15 cellular contexts compared by ENCODE assay signal in the genomic region with DNA sequence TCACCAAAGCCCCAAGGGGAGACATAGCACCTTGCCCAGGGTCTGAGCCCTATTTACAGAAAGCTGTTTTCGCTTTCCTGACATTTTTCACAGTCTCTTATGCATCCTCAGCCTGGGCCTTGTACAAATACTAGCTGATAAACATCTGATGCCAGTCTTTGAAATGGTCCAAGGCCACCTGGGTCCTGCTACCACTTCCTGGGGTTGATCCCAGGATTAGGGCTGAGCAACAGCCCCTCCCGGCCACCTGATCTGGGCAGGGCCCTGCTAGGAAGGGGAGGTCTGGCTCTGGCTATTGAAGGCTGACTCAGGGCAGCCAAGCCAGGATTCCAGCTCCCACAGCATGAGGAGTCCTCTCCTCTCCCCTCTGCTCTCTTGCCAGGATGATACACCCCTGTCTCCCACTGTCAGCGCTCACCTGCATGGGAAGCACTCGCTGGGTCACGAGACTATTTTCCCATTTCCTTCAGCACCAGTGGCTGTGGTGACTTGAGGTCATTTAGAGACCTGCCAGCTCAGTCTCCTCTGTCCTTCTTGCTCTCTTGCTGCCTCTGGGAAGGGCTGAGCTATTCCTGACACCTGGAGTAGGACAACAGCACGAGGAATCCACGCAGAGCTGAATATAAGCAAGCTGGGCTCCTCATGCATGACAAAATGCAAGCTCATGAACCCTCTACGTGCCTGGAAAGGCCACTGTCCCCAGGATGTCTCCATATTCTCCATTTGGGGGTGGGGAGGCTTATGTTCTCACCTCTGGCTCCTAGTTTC. TPM values are rescaled to one million over a fixed set of nuclear protein-coding genes. Genes with fewer than 3 reads are reported as not detected.
DNase-seq lines count a peak whose midpoint lies in the region; ATAC-seq, FAIRE-seq and TF ChIP-seq lines count a peak whose summit lies in the region.
"Had no signal": no experiment of that assay in that cellular context is flagged by ENCODE, and none has a peak within 500 bp of the region (broad histone marks: within the 10 kb centered on the region; RNA-seq: fewer than 3 reads in every experiment).

No MANE protein-coding gene starts in this region.

- H3K4me3 ChIP-seq in PC-9 (peak overlapping the region; percentile 5; the same call in 1 of the 2 replicates), gastrocnemius medialis (no peak overlapping the region)
- H3K4me3 ChIP-seq: body of pancreas had no signal

- H3K9me2 ChIP-seq in PC-9 (ENCODE audit: insufficient read depth) = no peaks in the 10 kb centered on the region

- H3K4me1 ChIP-seq in PC-9 (replicated peaks; ENCODE audit: insufficient read depth) (peaks cover 56% of the 10 kb centered on the region), gastrocnemius medialis (peaks cover 60% of the 10 kb centered on the region in 2 donors)

- in situ Hi-C loops in gastrocnemius medialis (cut with MboI; ENCODE audit: low sequenced_read_pairs in 4 of 4) = no loop called here

- TF ChIP-seq POLR2A in gastrocnemius medialis (IDR thresholded peaks at IDR 0.05) = no peak

- peaks cover 39% of the 10 kb centered on the region for H3F3A ChIP-seq in PC-9 (ENCODE audit: insufficient read depth, low read depth)

- no peaks in the 10 kb centered on the region for H3K27me3 ChIP-seq in PC-9 (ENCODE audit: insufficient read depth, low read depth)
- no peaks in the 10 kb centered on the region for H3K27me3 ChIP-seq in gastrocnemius medialis
- H3K27me3 ChIP-seq: body of pancreas had no signal

- H3K9me3 ChIP-seq in PC-9 (ENCODE audit: insufficient read depth, low read depth) = no peaks in the 10 kb centered on the region
- no peaks in the 10 kb centered on the region for H3K9me3 ChIP-seq in gastrocnemius medialis
- H3K9me3 ChIP-seq: body of pancreas had no signal

- H3K4me2 ChIP-seq in PC-9 = peak overlapping the region; percentile 76

- H3K79me2 ChIP-seq in PC-9 (ENCODE audit: low read depth) = no peaks in the 10 kb centered on the region

- H2AFZ ChIP-seq in PC-9 = peak overlapping the region; percentile 65; the same call in 1 of the 2 replicates

- DNase-seq in H4 (ENCODE audit: low spot score) = peak; percentile 34
- DNase-seq in PC-9 = peak; percentile 65 to 86
- DNase-seq in left colon = peak; percentile 47 to 63
- peak; percentile 17 to 49 for DNase-seq in gastrocnemius medialis
- DNase-seq in AG20443 (ENCODE audit: low spot score) = no peak
- no peak for DNase-seq in frontal cortex (ENCODE audit: low spot score in 2 of 2)
- DNase-seq: activated CD4-positive, alpha-beta T cell treated with anti-CD3 and anti-CD28 coated beads, Interleukin-2, amount 10 ng/mL, durations not matched to agents 7 days and 5 days; COR-L47; effector memory CD4-positive, alpha-beta T cell; H9; NCI-H1048 had no signal

- no peak for FAIRE-seq in frontal cortex (lab: Jason Lieb, UNC)
- FAIRE-seq: GM19239 had no signal

- H4K20me1 ChIP-seq in PC-9 (ENCODE audit: insufficient read depth) = no peaks in the 10 kb centered on the region

- CTCF ChIA-PET in PC-9 (lab: Charles Lee) = interaction anchor here (0.6 to 1.3 kb wide), 2 partner anchors 87 to 294 kb away, joined by 9 to 11 read pairs; no protein-coding TSS in a partner anchor

- ATAC-seq in left colon (peak; percentile 39), gastrocnemius medialis (peak; percentile 38 to 42), GM18867 (IDR thresholded peaks at IDR 0.05; ENCODE audit: unreplicated experiment) (no peak), GM18870 (IDR thresholded peaks at IDR 0.05; ENCODE audit: unreplicated experiment) (no peak)
- ATAC-seq: body of pancreas had no signal

- intact Hi-C loops in PC-9 (cut with micrococcal nuclease; ENCODE audit: unreplicated experiment) (loop anchor here (2.0 kb wide), 2 partner anchors 38 to 52 kb away; no protein-coding TSS in a partner anchor), left colon (cut with DNase I, micrococcal nuclease) (no loop called here), gastrocnemius medialis (cut with DNase I; ENCODE audit: low total_unique reads) (no loop called here)

- POLR2A ChIA-PET in PC-9 (lab: Charles Lee; ENCODE audit: unreplicated experiment) = interaction anchor here (0.6 to 1.2 kb wide), 4 partner anchors 38 to 72 kb away, joined by 3 to 6 read pairs (median 4); no protein-coding TSS in a partner anchor

- BruUV-seq in PC-9 (replicated peaks; lab: Mats Ljungman, UMichigan) = no TSS peak

- H3K27ac ChIP-seq in PC-9 = peak overlapping the region; percentile 93
- peak overlapping the region; percentile 32 to 66 (median 44) for H3K27ac ChIP-seq in gastrocnemius medialis

- H3K36me3 ChIP-seq in PC-9 (ENCODE audit: low read depth) = no peaks in the 10 kb centered on the region
- H3K36me3 ChIP-seq in gastrocnemius medialis = no peaks in the 10 kb centered on the region

- no peak for TF ChIP-seq CTCF in PC-9 (conservative IDR thresholded peaks at IDR 0.05)
- TF ChIP-seq CTCF in gastrocnemius medialis (IDR thresholded peaks at IDR 0.05 in 4 of 5, conservative IDR thresholded peaks at IDR 0.05 in 1 of 5) = no peak

RNA-seq across cellular contexts. Expression of a gene that starts 53.0 kb away (rescaled TPM):
- 5.0 and 6.4 TPM in 2 replicates for total RNA-seq in H4 (2014; rRNA removed; shearing (Covaris generic))
- 9.7 and 13.0 TPM in 2 replicates for total RNA-seq in PC-9 (2021)
- total RNA-seq in left colon = 10 to 100 TPM; 43.6 to 45.5 TPM
- 10 to 100 TPM in 1 of 4 donors, 1 to 10 TPM in 3; 3.8 to 19.6 (median 6.5) TPM for total RNA-seq in gastrocnemius medialis
- total RNA-seq in frontal cortex = 66.9 TPM

Comparison
In these comparisons a context has a peak if more than half of its experiments do, and no peak if none do; other contexts are left out.
1. DNase-seq: peak in H4 (single experiment), PC-9 (2 of 2), left colon (2 of 2) and gastrocnemius medialis (2 of 2); none in AG20443 (single experiment) and frontal cortex (0 of 2).
2. ATAC-seq: peak in left colon (single experiment) and gastrocnemius medialis (2 of 2); none in GM18867 (single experiment) and GM18870 (single experiment).